In the genomic region with DNA sequence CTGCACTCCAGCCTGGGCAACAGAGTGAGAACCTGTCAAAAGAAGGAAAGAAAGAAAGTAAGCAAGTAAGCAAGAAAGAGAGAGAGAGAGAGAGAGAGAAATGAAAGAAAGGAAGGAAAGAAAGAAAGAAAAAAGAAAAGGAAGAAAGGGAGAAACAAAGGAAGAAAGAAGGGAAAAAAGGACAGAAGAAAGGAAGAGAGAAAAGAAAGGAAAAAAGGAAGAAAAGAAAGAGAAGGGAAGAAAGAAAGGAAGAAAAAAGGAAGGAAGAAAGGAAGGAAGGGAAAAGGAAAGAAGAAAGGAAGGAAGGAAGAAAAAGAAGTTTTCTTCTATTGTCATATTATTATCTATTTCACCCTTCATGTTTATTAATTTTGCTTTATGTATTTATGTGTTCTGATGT, we compare ENCODE assay signal across 1 cellular context.
TF ChIP-seq lines count a peak whose summit lies in the region.

No MANE protein-coding gene starts in this region.

TF ChIP-seq in K562, 482 proteins besides CTCF, POLR2A, EP300 and RAD21:
- TF ChIP-seq ZNF512 (tag; IDR thresholded peaks at IDR 0.05), result peak; percentile 87
- TF ChIP-seq, protein P1, sequence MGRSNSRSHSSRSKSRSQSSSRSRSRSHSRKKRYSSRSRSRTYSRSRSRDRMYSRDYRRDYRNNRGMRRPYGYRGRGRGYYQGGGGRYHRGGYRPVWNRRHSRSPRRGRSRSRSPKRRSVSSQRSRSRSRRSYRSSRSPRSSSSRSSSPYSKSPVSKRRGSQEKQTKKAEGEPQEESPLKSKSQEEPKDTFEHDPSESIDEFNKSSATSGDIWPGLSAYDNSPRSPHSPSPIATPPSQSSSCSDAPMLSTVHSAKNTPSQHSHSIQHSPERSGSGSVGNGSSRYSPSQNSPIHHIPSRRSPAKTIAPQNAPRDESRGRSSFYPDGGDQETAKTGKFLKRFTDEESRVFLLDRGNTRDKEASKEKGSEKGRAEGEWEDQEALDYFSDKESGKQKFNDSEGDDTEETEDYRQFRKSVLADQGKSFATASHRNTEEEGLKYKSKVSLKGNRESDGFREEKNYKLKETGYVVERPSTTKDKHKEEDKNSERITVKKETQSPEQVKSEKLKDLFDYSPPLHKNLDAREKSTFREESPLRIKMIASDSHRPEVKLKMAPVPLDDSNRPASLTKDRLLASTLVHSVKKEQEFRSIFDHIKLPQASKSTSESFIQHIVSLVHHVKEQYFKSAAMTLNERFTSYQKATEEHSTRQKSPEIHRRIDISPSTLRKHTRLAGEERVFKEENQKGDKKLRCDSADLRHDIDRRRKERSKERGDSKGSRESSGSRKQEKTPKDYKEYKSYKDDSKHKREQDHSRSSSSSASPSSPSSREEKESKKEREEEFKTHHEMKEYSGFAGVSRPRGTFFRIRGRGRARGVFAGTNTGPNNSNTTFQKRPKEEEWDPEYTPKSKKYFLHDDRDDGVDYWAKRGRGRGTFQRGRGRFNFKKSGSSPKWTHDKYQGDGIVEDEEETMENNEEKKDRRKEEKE (IDR thresholded peaks at IDR 0.05; ENCODE audit: borderline replicate concordance in 1 of 2, control insufficient read depth in 1 of 2, low read depth in 2 of 2, low read length in 1 of 2), result no peak
